Comparison of ENCODE assay signal across 23 cellular contexts in the genomic region with DNA sequence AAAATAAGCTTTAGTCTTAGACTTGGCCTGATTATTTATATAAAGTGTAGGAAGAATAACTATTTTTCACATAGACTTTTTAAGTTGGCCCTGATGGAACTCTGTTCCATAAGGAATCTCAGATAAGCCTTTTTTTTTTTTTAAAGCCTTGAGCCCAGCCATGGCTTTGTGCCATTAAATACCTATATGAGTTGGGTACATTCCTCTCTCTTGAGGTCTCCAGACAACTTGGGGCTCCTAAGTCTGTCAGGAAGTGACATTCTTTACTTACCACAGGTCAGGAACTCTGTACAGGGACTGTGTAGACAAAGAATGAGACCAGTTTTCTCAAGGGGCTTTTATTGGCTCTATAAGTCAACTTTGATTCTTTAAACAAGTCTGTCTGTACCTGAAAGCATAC. TPM values are rescaled to one million over a fixed set of nuclear protein-coding genes. Genes with fewer than 3 reads are reported as not detected.
"Had no signal": no experiment of that assay in that cellular context is flagged by ENCODE, and none has a peak within 500 bp of the region (broad histone marks: within the 10 kb centered on the region; RNA-seq: fewer than 3 reads in every experiment).

No MANE protein-coding gene starts in this region.

- H3K4me3 Mint-ChIP-seq: activated naive CD4-positive, alpha-beta T cell treated with anti-CD3 and anti-CD28 coated beads for 36 hours; activated T-helper 17 cell treated with anti-CD3 and anti-CD28 coated beads, Interleukin-2, amount 50 U/mL, for 72 hours; central memory CD8-positive, alpha-beta T cell; naive thymus-derived CD4-positive, alpha-beta T cell; stimulated activated naive B cell treated with anti-CD40 and anti-IgM and Interleukin-4, amounts not matched to agents 10 μg/mL and 1 μg/mL and 100 μg/mL, for 72 hours; T-cell had no signal

- H3K27me3 Mint-ChIP-seq: stimulated activated naive B cell treated with anti-CD40 and anti-IgM and Interleukin-4, amounts not matched to agents 10 μg/mL and 1 μg/mL and 100 μg/mL, for 72 hours had no signal

- H3K27ac ChIP-seq: gastroesophageal sphincter, hepatocyte, left lung, thyroid gland, VCaP had no signal

- H3K9me3 ChIP-seq: gastroesophageal sphincter, mucosa of descending colon, thyroid gland had no signal

- H3K36me3 ChIP-seq: gastroesophageal sphincter, left lung, thyroid gland had no signal

- FAIRE-seq: keratinocyte, urothelium cell line had no signal

- DNase-seq: activated CD4-positive, alpha-beta T cell treated with anti-CD3 and anti-CD28 coated beads for 1 hour; activated CD4-positive, alpha-beta T cell treated with anti-CD3 and anti-CD28 coated beads, Interleukin-2, amount 50 U/mL, for 4 hours; activated naive CD4-positive, alpha-beta T cell treated with anti-CD3 and anti-CD28 coated beads for 36 hours; activated T-cell treated with anti-CD3 and anti-CD28 coated beads for 4 hours; erythroblast; left lung; mucosa of descending colon; naive thymus-derived CD4-positive, alpha-beta T cell; posterior cingulate gyrus; retina; stimulated activated CD4-positive, alpha-beta T cell treated with anti-CD3 and anti-CD28 coated beads, Interleukin-15, amount 100 ng/mL, for 24 hours; stimulated activated CD4-positive, alpha-beta T cell treated with anti-CD3 and anti-CD28 coated beads, Interleukin-4, amount 100 ng/mL, for 1 hour; stimulated activated naive B cell treated with anti-CD40 and anti-IgM and Interleukin-4, amounts not matched to agents 10 μg/mL and 1 μg/mL and 100 μg/mL, for 72 hours; T-cell; T-helper 9 cell; thyroid gland had no signal

- H3K9me3 Mint-ChIP-seq: activated T-helper 17 cell treated with anti-CD3 and anti-CD28 coated beads, Interleukin-2, amount 50 U/mL, for 72 hours; central memory CD8-positive, alpha-beta T cell; stimulated activated naive B cell treated with anti-CD40 and anti-IgM and Interleukin-4, amounts not matched to agents 10 μg/mL and 1 μg/mL and 100 μg/mL, for 72 hours; T-cell had no signal

- H3K27me3 ChIP-seq: gastroesophageal sphincter, hepatocyte, left lung, thyroid gland had no signal

- H2AFZ ChIP-seq: hepatocyte had no signal

- ATAC-seq: activated T-helper 17 cell treated with anti-CD3 and anti-CD28 coated beads, Interleukin-2, amount 50 U/mL, for 72 hours; gastroesophageal sphincter; left lung; mucosa of descending colon; naive thymus-derived CD4-positive, alpha-beta T cell; stimulated activated naive B cell treated with anti-CD40 and anti-IgM and Interleukin-4, amounts not matched to agents 10 μg/mL and 1 μg/mL and 100 μg/mL, for 72 hours; T-cell had no signal

- H3K36me3 Mint-ChIP-seq: naive thymus-derived CD4-positive, alpha-beta T cell; stimulated activated naive B cell treated with anti-CD40 and anti-IgM and Interleukin-4, amounts not matched to agents 10 μg/mL and 1 μg/mL and 100 μg/mL, for 72 hours; T-cell had no signal

- H3K27ac Mint-ChIP-seq: activated naive CD4-positive, alpha-beta T cell treated with anti-CD3 and anti-CD28 coated beads for 36 hours; activated T-helper 17 cell treated with anti-CD3 and anti-CD28 coated beads, Interleukin-2, amount 50 U/mL, for 72 hours; naive thymus-derived CD4-positive, alpha-beta T cell; stimulated activated naive B cell treated with anti-CD40 and anti-IgM and Interleukin-4, amounts not matched to agents 10 μg/mL and 1 μg/mL and 100 μg/mL, for 72 hours; T-cell had no signal

- H3K4me2 ChIP-seq: hepatocyte had no signal

- H3K4me3 ChIP-seq: gastroesophageal sphincter, hepatocyte, left lung, mucosa of descending colon, thyroid gland had no signal

- H3K4me1 Mint-ChIP-seq: activated T-helper 17 cell treated with anti-CD3 and anti-CD28 coated beads, Interleukin-2, amount 50 U/mL, for 72 hours; central memory CD8-positive, alpha-beta T cell; naive thymus-derived CD4-positive, alpha-beta T cell; stimulated activated naive B cell treated with anti-CD40 and anti-IgM and Interleukin-4, amounts not matched to agents 10 μg/mL and 1 μg/mL and 100 μg/mL, for 72 hours; T-cell had no signal

- H3K4me1 ChIP-seq: left lung had no signal

- H3K79me2 ChIP-seq: hepatocyte had no signal

RNA-seq across cellular contexts. Expression of gene IGFBP7, which starts 27.1 kb away (rescaled TPM):
- total RNA-seq: activated T-helper 17 cell treated with anti-CD3 and anti-CD28 coated beads, Interleukin-2, amount 50 U/mL, for 72 hours had no signal
